In the genomic region with DNA sequence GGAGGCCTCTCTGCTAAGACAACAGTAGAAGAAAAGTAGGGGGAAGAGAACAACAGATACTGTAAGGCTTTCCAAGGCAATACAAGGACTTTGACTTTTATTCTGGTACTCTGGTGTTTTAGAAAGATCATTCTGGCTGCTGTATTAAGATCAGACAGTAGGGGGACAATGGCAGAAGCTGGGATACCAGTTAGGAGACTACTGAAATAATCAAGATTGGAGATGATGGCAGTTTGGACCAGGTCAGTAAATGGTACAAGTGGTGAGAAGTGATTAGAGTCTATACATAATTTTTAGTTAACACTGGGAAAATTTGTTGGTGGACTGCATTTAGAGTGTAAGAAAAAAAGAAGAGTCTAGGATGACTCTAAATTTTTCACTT, we compare ENCODE assay signal across 8 cellular contexts.
A peak's percentile ranks its signal among the peaks of the same experiment; 100 is the strongest.
DNase-seq lines count a peak whose midpoint lies in the region; ATAC-seq and TF ChIP-seq lines count a peak whose summit lies in the region.

No MANE protein-coding gene starts in this region.

- no peak overlapping the region for H3K27ac Mint-ChIP-seq in activated CD4-positive, alpha-beta memory T cell treated with anti-CD3 and anti-CD28 coated beads, Interleukin-2, amount 10 ng/mL, durations not matched to agents 7 days and 5 days

- ATAC-seq in left cardiac atrium (no peak), HG03097 (IDR thresholded peaks at IDR 0.05; ENCODE audit: low FRiP score, unreplicated experiment) (no peak)

- H3K4me2 ChIP-seq in KMS-11 = no peak overlapping the region

- H3K36me3 ChIP-seq in cardiac muscle cell (peaks cover 33% of the 10 kb centered on the region), KMS-11 (ENCODE audit: insufficient read depth) (peaks cover 4% of the 10 kb centered on the region; the same call in 1 of the 2 replicates), ascending aorta (peaks cover 49 to 84% of the 10 kb centered on the region in 2 donors), liver (ENCODE audit: control insufficient read depth in 4 of 4, insufficient read depth in 3 of 4, low read depth in 1 of 4, low read length in 3 of 4) (peaks cover 0 to 29% (median 26%) of the 10 kb centered on the region in 4 donors)

- H3K36me3 Mint-ChIP-seq in activated CD4-positive, alpha-beta memory T cell treated with anti-CD3 and anti-CD28 coated beads, Interleukin-2, amount 10 ng/mL, durations not matched to agents 7 days and 5 days (ENCODE audit: low read depth) = peaks cover 34% of the 10 kb centered on the region

- peak; percentile 58 for TF ChIP-seq CTCF in cardiac muscle cell (IDR thresholded peaks at IDR 0.05; ENCODE audit: low read depth, low read length)
- peak; percentile 66 for TF ChIP-seq CTCF in KMS-11 (conservative IDR thresholded peaks at IDR 0.05; ENCODE audit: low read depth, low read length)
- peak; percentile 20 to 33 (median 21) for TF ChIP-seq CTCF in ascending aorta (IDR thresholded peaks at IDR 0.05)
- peak; percentile 54 for TF ChIP-seq CTCF in liver (IDR thresholded peaks at IDR 0.05; ENCODE audit: low read depth, low read length, missing input control)

- POLR2A ChIA-PET in activated CD4-positive, alpha-beta memory T cell treated with anti-CD3 and anti-CD28 coated beads, Interleukin-2, amount 10 ng/mL, durations not matched to agents 7 days and 5 days (lab: Charles Lee) = no interaction called here

- H3K9me3 Mint-ChIP-seq in activated CD4-positive, alpha-beta memory T cell treated with anti-CD3 and anti-CD28 coated beads, Interleukin-2, amount 10 ng/mL, durations not matched to agents 7 days and 5 days = no peaks in the 10 kb centered on the region

- H4K20me1 ChIP-seq in KMS-11 (ENCODE audit: insufficient read depth) = no peaks in the 10 kb centered on the region

- peak; percentile 7 to 51 for DNase-seq in cardiac muscle cell (ENCODE audit: low read depth in 1 of 2, low spot score in 1 of 2)
- DNase-seq in left cardiac atrium = no peak
- no peak for DNase-seq in ascending aorta (ENCODE audit: low spot score in 2 of 2)
- DNase-seq in stimulated activated naive CD4-positive, alpha-beta T cell treated with Interleukin-2 at 50 U/mL for 16 hours (lab: John Stamatoyannopoulos, UW) = no peak
- DNase-seq in activated CD4-positive, alpha-beta memory T cell treated with anti-CD3 and anti-CD28 coated beads, Interleukin-2, amount 10 ng/mL, durations not matched to agents 7 days and 5 days = no peak

- no peaks in the 10 kb centered on the region for H3K79me2 ChIP-seq in KMS-11 (ENCODE audit: insufficient read depth, low read depth)

- H3K27me3 ChIP-seq in cardiac muscle cell = no peaks in the 10 kb centered on the region
- no peaks in the 10 kb centered on the region for H3K27me3 ChIP-seq in KMS-11 (ENCODE audit: insufficient read depth, low read depth)
- no peaks in the 10 kb centered on the region for H3K27me3 ChIP-seq in ascending aorta
- H3K27me3 ChIP-seq in liver (ENCODE audit: control insufficient read depth in 4 of 4, insufficient read depth in 4 of 4, low read length in 3 of 4) = no peaks in the 10 kb centered on the region

- no peak overlapping the region for H3K27ac ChIP-seq in cardiac muscle cell
- no peak overlapping the region for H3K27ac ChIP-seq in KMS-11
- H3K27ac ChIP-seq in ascending aorta = no peak overlapping the region
- no peak overlapping the region for H3K27ac ChIP-seq in liver (ENCODE audit: low read depth in 1 of 2, low read length in 2 of 2)

- CTCF ChIA-PET in activated CD4-positive, alpha-beta memory T cell treated with anti-CD3 and anti-CD28 coated beads, Interleukin-2, amount 10 ng/mL, durations not matched to agents 7 days and 5 days (lab: Charles Lee) = interaction anchor here (1.5 kb wide), 1 partner anchor 17 kb away, joined by 3 read pairs; no protein-coding TSS in a partner anchor

- H3K27me3 Mint-ChIP-seq in activated CD4-positive, alpha-beta memory T cell treated with anti-CD3 and anti-CD28 coated beads, Interleukin-2, amount 10 ng/mL, durations not matched to agents 7 days and 5 days = no peaks in the 10 kb centered on the region

- H3K4me3 ChIP-seq in cardiac muscle cell (no peak overlapping the region), KMS-11 (IDR thresholded peaks at IDR 0.05; ENCODE audit: insufficient read depth, low read depth, low read length) (no peak overlapping the region), ascending aorta (no peak overlapping the region), liver (ENCODE audit: low read depth in 1 of 3, low read length in 3 of 3) (no peak overlapping the region)

- intact Hi-C loops in left cardiac atrium (cut with DNase I) = no loop called here
- intact Hi-C loops in ascending aorta (cut with DNase I) = loop anchor here (2.0 to 5.0 kb wide), 2 partner anchors 160 to 207 kb away; no protein-coding TSS in a partner anchor

- H3K9me3 ChIP-seq in cardiac muscle cell (ENCODE audit: low read depth) = no peaks in the 10 kb centered on the region
- no peaks in the 10 kb centered on the region for H3K9me3 ChIP-seq in ascending aorta
- H3K9me3 ChIP-seq in liver (ENCODE audit: control insufficient read depth in 4 of 4, low read length in 3 of 4) = no peaks in the 10 kb centered on the region

- TF ChIP-seq RAD21 in liver (IDR thresholded peaks at IDR 0.05) = peak; percentile 56 to 76

- no peak overlapping the region for H3K9ac ChIP-seq in KMS-11
- no peak overlapping the region for H3K9ac ChIP-seq in liver (ENCODE audit: low read depth in 1 of 2, low read length in 2 of 2)

- H3K4me3 Mint-ChIP-seq in activated CD4-positive, alpha-beta memory T cell treated with anti-CD3 and anti-CD28 coated beads, Interleukin-2, amount 10 ng/mL, durations not matched to agents 7 days and 5 days = no peak overlapping the region

- H3K4me1 ChIP-seq in cardiac muscle cell (ENCODE audit: low read depth) = no peaks in the 10 kb centered on the region
- H3K4me1 ChIP-seq in KMS-11 (ENCODE audit: low read depth, poor library complexity, severe bottlenecking) = no peaks in the 10 kb centered on the region
- H3K4me1 ChIP-seq in ascending aorta = no peaks in the 10 kb centered on the region
- no peaks in the 10 kb centered on the region for H3K4me1 ChIP-seq in liver (ENCODE audit: control insufficient read depth in 4 of 4, insufficient read depth in 4 of 4, low read length in 3 of 4)

- H2AFZ ChIP-seq in KMS-11 (ENCODE audit: low read depth) = no peak overlapping the region

- no peaks in the 10 kb centered on the region for H3K4me1 Mint-ChIP-seq in activated CD4-positive, alpha-beta memory T cell treated with anti-CD3 and anti-CD28 coated beads, Interleukin-2, amount 10 ng/mL, durations not matched to agents 7 days and 5 days

TF ChIP-seq in liver, 16 proteins besides CTCF, POLR2A, EP300 and RAD21:
- TF ChIP-seq NR2F2 (IDR thresholded peaks at IDR 0.05) (no peak), HNF4A (conservative IDR thresholded peaks at IDR 0.05) (peak; percentile 26 to 56)

Comparison
In these comparisons a context has a peak if more than half of its experiments do, and no peak if none do; other contexts are left out.
1. DNase-seq: peak in cardiac muscle cell (2 of 2); none in left cardiac atrium (single experiment), ascending aorta (0 of 2), stimulated activated naive CD4-positive, alpha-beta T cell treated with Interleukin-2 at 50 U/mL for 16 hours (single experiment) and activated CD4-positive, alpha-beta memory T cell treated with anti-CD3 and anti-CD28 coated beads, Interleukin-2, amount 10 ng/mL, durations not matched to agents 7 days and 5 days (single experiment).
2. Peak in every context shown above with its lines, with median percentiles within 50 percentile points of each other: CTCF ChIP-seq.